ENCODE assay signal across 15 cellular contexts in the genomic region with DNA sequence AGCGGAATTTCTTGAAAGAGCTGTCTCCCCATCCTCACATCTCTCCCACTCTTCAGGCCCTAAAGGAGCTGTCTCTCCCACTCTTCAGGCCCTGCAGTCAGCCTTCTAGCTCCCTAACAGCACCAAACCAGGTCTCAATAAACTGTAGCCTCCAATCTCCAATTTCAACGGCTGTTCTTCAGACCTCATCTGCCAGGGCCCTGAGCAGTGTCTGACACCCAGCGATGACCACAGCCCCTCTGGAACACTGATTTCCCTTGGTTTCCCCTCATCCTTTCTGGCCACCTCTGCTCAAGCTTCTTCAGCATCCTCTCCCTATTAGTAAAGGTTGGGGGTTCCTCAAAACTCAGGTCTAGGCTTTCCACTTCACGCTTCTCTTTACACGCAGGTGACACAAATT. TPM values are rescaled to one million over a fixed set of nuclear protein-coding genes. Genes with fewer than 3 reads are reported as not detected.
A peak's percentile ranks its signal among the peaks of the same experiment; 100 is the strongest.
DNase-seq lines count a peak whose midpoint lies in the region; ATAC-seq and TF ChIP-seq lines count a peak whose summit lies in the region.
"Had no signal": no experiment of that assay in that cellular context is flagged by ENCODE, and none has a peak within 500 bp of the region (broad histone marks: within the 10 kb centered on the region; RNA-seq: fewer than 3 reads in every experiment).

No MANE protein-coding gene starts in this region.

- 93 to 100% (median 97%) methylated on average over 5 of the region's 5 CpGs for WGBS in stomach, 5 donors

- H3K4me1 ChIP-seq in stomach: peaks cover 27 to 39% (median 36%) of the 10 kb centered on the region in 4 donors

- H3K27ac ChIP-seq in stomach: no peak overlapping the region
- H3K27ac ChIP-seq: parathyroid adenoma had no signal

- H3K4me1 Mint-ChIP-seq in activated naive CD4-positive, alpha-beta T cell treated with anti-CD3 and anti-CD28 coated beads, Interleukin-2, amount 10 ng/mL, durations not matched to agents 7 days and 5 days: peaks cover 23% of the 10 kb centered on the region
- peaks cover 16 to 34% (median 16%) of the 10 kb centered on the region in 3 donors for H3K4me1 Mint-ChIP-seq in T-cell
- peaks cover 6% of the 10 kb centered on the region for H3K4me1 Mint-ChIP-seq in glutamatergic neuron (ENCODE audit: low read depth, unreplicated experiment)
- peaks cover 26 to 27% of the 10 kb centered on the region in 2 donors for H3K4me1 Mint-ChIP-seq in stimulated activated naive B cell treated with anti-CD40 and anti-IgM and Interleukin-4, amounts not matched to agents 10 μg/mL and 1 μg/mL and 100 μg/mL, for 72 hours

- intact Hi-C loops in stomach (cut with DNase I; ENCODE audit: low total_unique reads): no loop called here

- no peaks in the 10 kb centered on the region for H3K36me3 ChIP-seq in stomach

- TF ChIP-seq POLR2A in stomach (IDR thresholded peaks at IDR 0.05): no peak

- DNase-seq in activated naive CD4-positive, alpha-beta T cell treated with anti-CD3 and anti-CD28 coated beads, Interleukin-2, amount 10 ng/mL, durations not matched to agents 7 days and 5 days: no peak
- DNase-seq in activated naive CD4-positive, alpha-beta T cell treated with Interleukin-2 at 50 U/mL for 16 hours: no peak
- DNase-seq in T-cell (no peak), glutamatergic neuron (no peak), stomach (no peak), NCI-H1694 treated with DMSO at 0.1 percent for 48 hours (lab: John Stamatoyannopoulos, UW) (no peak)
- no peak for DNase-seq in stimulated activated naive B cell treated with anti-CD40 and anti-IgM and Interleukin-4, amounts not matched to agents 10 μg/mL and 1 μg/mL and 100 μg/mL, for 72 hours
- DNase-seq: activated CD4-positive, alpha-beta T cell treated with anti-CD3 and anti-CD28 coated beads for 48 hours; amniotic stem cell; EL; NCI-H1417; NCI-H446 had no signal

- no peak overlapping the region for H3K27ac Mint-ChIP-seq in activated naive CD4-positive, alpha-beta T cell treated with anti-CD3 and anti-CD28 coated beads, Interleukin-2, amount 10 ng/mL, durations not matched to agents 7 days and 5 days
- no peak overlapping the region for H3K27ac Mint-ChIP-seq in T-cell
- no peak overlapping the region for H3K27ac Mint-ChIP-seq in glutamatergic neuron (ENCODE audit: unreplicated experiment)
- H3K27ac Mint-ChIP-seq in stimulated activated naive B cell treated with anti-CD40 and anti-IgM and Interleukin-4, amounts not matched to agents 10 μg/mL and 1 μg/mL and 100 μg/mL, for 72 hours: peak overlapping the region; percentile 0
- H3K27ac Mint-ChIP-seq: dendritic cell treated with granulocyte-macrophage colony-stimulating factor and Interleukin-4, amounts not matched to agents 40 ng/mL and 50 ng/mL, for 4 days had no signal

- H3K27me3 Mint-ChIP-seq in activated naive CD4-positive, alpha-beta T cell treated with anti-CD3 and anti-CD28 coated beads, Interleukin-2, amount 10 ng/mL, durations not matched to agents 7 days and 5 days: peaks cover 82% of the 10 kb centered on the region
- H3K27me3 Mint-ChIP-seq in T-cell (peaks cover 29 to 33% of the 10 kb centered on the region in 2 donors), glutamatergic neuron (ENCODE audit: unreplicated experiment) (peaks cover 4% of the 10 kb centered on the region)
- H3K27me3 Mint-ChIP-seq in stimulated activated naive B cell treated with anti-CD40 and anti-IgM and Interleukin-4, amounts not matched to agents 10 μg/mL and 1 μg/mL and 100 μg/mL, for 72 hours: peaks cover 19 to 27% of the 10 kb centered on the region in 2 donors

- peaks cover 0 to 23% (median 0%) of the 10 kb centered on the region in 3 donors for H3K27me3 ChIP-seq in stomach

- no peak for TF ChIP-seq CTCF in glutamatergic neuron (IDR thresholded peaks at IDR 0.05; ENCODE audit: partially characterized antibody, unreplicated experiment)
- no peak for TF ChIP-seq CTCF in stomach (IDR thresholded peaks at IDR 0.05)

- POLR2A ChIA-PET in T-cell (lab: Charles Lee): no interaction called here

- no peaks in the 10 kb centered on the region for H3K36me3 Mint-ChIP-seq in activated naive CD4-positive, alpha-beta T cell treated with anti-CD3 and anti-CD28 coated beads, Interleukin-2, amount 10 ng/mL, durations not matched to agents 7 days and 5 days
- H3K36me3 Mint-ChIP-seq in T-cell: no peaks in the 10 kb centered on the region
- H3K36me3 Mint-ChIP-seq in glutamatergic neuron (ENCODE audit: unreplicated experiment): peaks cover 4% of the 10 kb centered on the region
- peaks cover 0 to 5% of the 10 kb centered on the region in 2 donors for H3K36me3 Mint-ChIP-seq in stimulated activated naive B cell treated with anti-CD40 and anti-IgM and Interleukin-4, amounts not matched to agents 10 μg/mL and 1 μg/mL and 100 μg/mL, for 72 hours

- no peaks in the 10 kb centered on the region for H3K9me3 ChIP-seq in stomach

- ATAC-seq in T-cell (replicated peaks in 1 of 4): no peak
- ATAC-seq in stimulated activated naive B cell treated with anti-CD40 and anti-IgM and Interleukin-4, amounts not matched to agents 10 μg/mL and 1 μg/mL and 100 μg/mL, for 72 hours (replicated peaks): no peak
- no peak for ATAC-seq in GM21526 (IDR thresholded peaks at IDR 0.05; ENCODE audit: low FRiP score, unreplicated experiment)

- H3K4me3 ChIP-seq in stomach: no peak overlapping the region

- no peak for TF ChIP-seq EP300 in stomach (IDR thresholded peaks at IDR 0.05)

- peak overlapping the region; percentile 43 for H3K4me3 Mint-ChIP-seq in activated naive CD4-positive, alpha-beta T cell treated with anti-CD3 and anti-CD28 coated beads, Interleukin-2, amount 10 ng/mL, durations not matched to agents 7 days and 5 days
- H3K4me3 Mint-ChIP-seq in T-cell (peak overlapping the region; percentile 59 to 74 (median 71)), glutamatergic neuron (ENCODE audit: unreplicated experiment) (peak overlapping the region; percentile 36)
- H3K4me3 Mint-ChIP-seq in stimulated activated naive B cell treated with anti-CD40 and anti-IgM and Interleukin-4, amounts not matched to agents 10 μg/mL and 1 μg/mL and 100 μg/mL, for 72 hours: peak overlapping the region; percentile 45 to 66
- H3K4me3 Mint-ChIP-seq: dendritic cell treated with granulocyte-macrophage colony-stimulating factor and Interleukin-4, amounts not matched to agents 40 ng/mL and 50 ng/mL, for 4 days had no signal

- CTCF ChIA-PET in activated naive CD4-positive, alpha-beta T cell treated with anti-CD3 and anti-CD28 coated beads, Interleukin-2, amount 10 ng/mL, durations not matched to agents 7 days and 5 days (lab: Charles Lee): interaction anchor here (2.4 kb wide), 1 partner anchor 9 kb away, joined by 16 read pairs; no protein-coding TSS in a partner anchor
- CTCF ChIA-PET in T-cell (lab: Charles Lee): interaction anchor here in 1 of 2 donors (1.2 kb wide), 1 partner anchor 9 kb away, joined by 4 read pairs; no protein-coding TSS in a partner anchor

- H3K9me3 Mint-ChIP-seq in activated naive CD4-positive, alpha-beta T cell treated with anti-CD3 and anti-CD28 coated beads, Interleukin-2, amount 10 ng/mL, durations not matched to agents 7 days and 5 days: no peaks in the 10 kb centered on the region
- H3K9me3 Mint-ChIP-seq in T-cell: no peaks in the 10 kb centered on the region
- H3K9me3 Mint-ChIP-seq in glutamatergic neuron (ENCODE audit: unreplicated experiment): peaks cover 2% of the 10 kb centered on the region
- H3K9me3 Mint-ChIP-seq in stimulated activated naive B cell treated with anti-CD40 and anti-IgM and Interleukin-4, amounts not matched to agents 10 μg/mL and 1 μg/mL and 100 μg/mL, for 72 hours: no peaks in the 10 kb centered on the region
- H3K9me3 Mint-ChIP-seq: dendritic cell treated with granulocyte-macrophage colony-stimulating factor and Interleukin-4, amounts not matched to agents 40 ng/mL and 50 ng/mL, for 4 days had no signal

RNA-seq across cellular contexts. Expression of gene P4HA2, which starts 1.6 kb away (rescaled TPM):
- under 1 TPM in 3 of 5 donors, not detected in 2; 0.50 to 0.99 (median 0.98) TPM for total RNA-seq in T-cell
- total RNA-seq in glutamatergic neuron (ENCODE audit: unreplicated experiment): 26.6 TPM
- total RNA-seq in stomach: 100 to 1,000 TPM in 1 of 5 donors, 10 to 100 TPM in 4; 18.7 to 109 (median 37.9) TPM
- 10 to 100 TPM in 2 of 3 donors, 1 to 10 TPM in 1; 9.0 to 21.2 (median 20.4) TPM for polyA plus RNA-seq in stomach

RNA-seq across cellular contexts. Expression of gene PDLIM4, which starts 28.3 kb away (rescaled TPM):
- total RNA-seq in T-cell: not detected
- total RNA-seq in glutamatergic neuron (ENCODE audit: unreplicated experiment): 81.6 TPM
- total RNA-seq in stomach: 10 to 100 TPM in 4 of 5 donors, not detected in 1; 13.9 to 37.8 (median 25.4) TPM
- polyA plus RNA-seq in stomach: 10 to 100 TPM; 11.2 to 52.4 (median 16.1) TPM

Comparison
In these comparisons a context has a peak if more than half of its experiments do, and no peak if none do; other contexts are left out.
1. RNA of gene P4HA2, which starts 1.6 kb away (total RNA-seq): 18.7 to 109 TPM in stomach and 26.6 TPM in glutamatergic neuron (single experiment); 0.50 to 0.99 TPM in T-cell; every median in the first group is over 4 times any median in the second.
2. Peak in every context shown above with its lines, with median percentiles within 50 percentile points of each other: H3K4me3 Mint-ChIP-seq.